Comparison of ENCODE assay signal across 8 cellular contexts in genomic region chr19:1885398-1886119, GRCh38. TPM values are rescaled to one million over a fixed set of nuclear protein-coding genes. Genes with fewer than 3 reads are reported as not detected.
A peak's percentile ranks its signal among the peaks of the same experiment; 100 is the strongest.
DNase-seq lines count a peak whose midpoint lies in the region; ATAC-seq and TF ChIP-seq lines count a peak whose summit lies in the region.
"Not testable (repeated sequence)": the region's sequence is repeated elsewhere in the genome, so short reads cannot be mapped to it uniquely, and the experiment has no call there.

Gene ABHD17A (minus strand): TSS chr19:1885496. CDS start chr19:1881566, 3,930 bp downstream.

- WGBS in heart right ventricle, 2 donors: 25 to 28% methylated on average over 35 to 37 of the region's 46 CpGs

- H3K27ac ChIP-seq in angular gyrus (ENCODE audit: low read depth, low read length): peak within 1 kb of the TSS; percentile 50
- peak within 1 kb of the TSS; percentile 89 to 99 (median 96) for H3K27ac ChIP-seq in heart right ventricle
- H3K27ac ChIP-seq in tibial artery: peak within 1 kb of the TSS; percentile 79

- DNase-seq in NCI-H2029 treated with DMSO at 0.1 percent for 48 hours (lab: John Stamatoyannopoulos, UW) (peak; percentile 76), T-helper 22 cell (ENCODE audit: low read depth) (peak; percentile 89), heart right ventricle (peak; percentile 94 to 95), pons (ENCODE audit: low spot score) (peak; percentile 93), tibial artery (peak; percentile 91 to 96)

- peak; percentile 45 for TF ChIP-seq POLR2A in GM10847 (IDR thresholded peaks at IDR 0.05; ENCODE audit: extremely low read depth, insufficient read length)

- not testable (repeated sequence) for TF ChIP-seq CTCF in heart right ventricle (IDR thresholded peaks at IDR 0.05); tibial artery (IDR thresholded peaks at IDR 0.05)

- H3K4me3 ChIP-seq in heart right ventricle (peak within 1 kb of the TSS; percentile 87 to 100 (median 96)), tibial artery (peak within 1 kb of the TSS; percentile 84 to 94)

- H3K4me1 ChIP-seq in heart right ventricle (peaks cover 24 to 59% (median 46%) of the 10 kb centered on the region in 9 donors), tibial artery (peaks cover 0 to 45% (median 36%) of the 10 kb centered on the region in 4 donors)

- not testable (repeated sequence) for H3K27me3 ChIP-seq in heart right ventricle, tibial artery

- peaks cover 0 to 12% (median 0%) of the 10 kb centered on the region in 9 donors for H3K36me3 ChIP-seq in heart right ventricle
- not testable (repeated sequence) for H3K36me3 ChIP-seq in tibial artery

- ATAC-seq in HG02885 (IDR thresholded peaks at IDR 0.05; ENCODE audit: poor library complexity, unreplicated experiment): peak; percentile 95
- peak; percentile 89 to 96 (median 94) for ATAC-seq in heart right ventricle

- not testable (repeated sequence) for H3K9me3 ChIP-seq in heart right ventricle, tibial artery

- intact Hi-C loops in heart right ventricle (cut with DNase I); tibial artery (cut with DNase I; ENCODE audit: low total_unique reads): not testable (repeated sequence)

RNA-seq across cellular contexts. Expression of gene ABHD17A, which starts in this region (rescaled TPM):
- 10 to 100 TPM; 45.1 to 68.0 (median 57.0) TPM for total RNA-seq in heart right ventricle
- 100 to 1,000 TPM in 1 of 2 donors, 10 to 100 TPM in 1; 93.6 to 185 TPM for polyA plus RNA-seq in heart right ventricle

Comparison
In these comparisons a context has a peak if more than half of its experiments do, and no peak if none do; other contexts are left out.
1. Peak in every context shown above with its lines: DNase-seq, ATAC-seq, H3K4me3 ChIP-seq and H3K27ac ChIP-seq.